1 cellular context compared by ENCODE assay signal in genomic region chr16:81629896-81630631, GRCh38.
TF ChIP-seq lines count a peak whose summit lies in the region.

No MANE protein-coding gene starts in this region.

TF ChIP-seq in K562, 482 proteins besides CTCF, POLR2A, EP300 and RAD21 (continued from another document):
- TF ChIP-seq ZBTB40 (IDR thresholded peaks at IDR 0.05) (no peak), ZBTB40 (CRISPR knock-in tag; IDR thresholded peaks at IDR 0.05) (no peak), ZFPM2 (CRISPR knock-in tag; IDR thresholded peaks at IDR 0.05) (no peak), ZFP36 (IDR thresholded peaks at IDR 0.05; ENCODE audit: low read depth, low read length, partially characterized antibody) (peak; percentile 75), ESRRA (IDR thresholded peaks at IDR 0.05; ENCODE audit: borderline replicate concordance, low read depth) (no peak), RBM25 (IDR thresholded peaks at IDR 0.05; ENCODE audit: low read depth, low read length, severe bottlenecking) (peak; percentile 81), SFPQ (IDR thresholded peaks at IDR 0.05; ENCODE audit: low read depth, low read length) (no peak), JUN (IDR thresholded peaks at IDR 0.05; ENCODE audit: borderline replicate concordance, low read depth, low read length) (no peak), JUN (CRISPR knock-in tag; IDR thresholded peaks at IDR 0.05; ENCODE audit: borderline replicate concordance) (no peak), KLF10 (CRISPR knock-in tag; IDR thresholded peaks at IDR 0.05) (no peak), MTA3 (IDR thresholded peaks at IDR 0.05; ENCODE audit: borderline replicate concordance) (no peak), ZNF589 (CRISPR knock-in tag; IDR thresholded peaks at IDR 0.05; ENCODE audit: low read depth) (no peak), SMARCC2 (IDR thresholded peaks at IDR 0.05; ENCODE audit: low read depth) (no peak), RCOR1 (IDR thresholded peaks at IDR 0.05; ENCODE audit: borderline replicate concordance in 1 of 2, low read depth in 2 of 2, low read length in 2 of 2) (0 out of 4 replicates have a peak, but pooled peaks of 1 of the 2 experiments have one; percentile 8), TEAD1 (CRISPR knock-in tag; IDR thresholded peaks at IDR 0.05) (no peak), CCAR2 (IDR thresholded peaks at IDR 0.05; ENCODE audit: low read depth, low read length) (no peak)
